Comparison of ENCODE assay signal across 1 cellular context in genomic region chr3:45724919-45725318, GRCh38.
TF ChIP-seq lines count a peak whose summit lies in the region.

No MANE protein-coding gene starts in this region.

TF ChIP-seq in HepG2, 621 proteins besides CTCF, POLR2A, EP300 and RAD21 (continued from another document):
- TF ChIP-seq ZNF562 (CRISPR knock-in tag; IDR thresholded peaks at IDR 0.05; ENCODE audit: borderline replicate concordance) (no peak), JUND (CRISPR knock-in tag; IDR thresholded peaks at IDR 0.05) (no peak)
